8 cellular contexts compared by ENCODE assay signal in genomic region chr15:52730163-52730562, GRCh38. TPM values are rescaled to one million over a fixed set of nuclear protein-coding genes. Genes with fewer than 3 reads are reported as not detected.
DNase-seq lines count a peak whose midpoint lies in the region; ATAC-seq and TF ChIP-seq lines count a peak whose summit lies in the region.

No MANE protein-coding gene starts in this region.

- H3K36me3 Mint-ChIP-seq in activated CD4-positive, alpha-beta memory T cell treated with anti-CD3 and anti-CD28 coated beads, Interleukin-2, amount 10 ng/mL, durations not matched to agents 7 days and 5 days (ENCODE audit: low read depth) = no peaks in the 10 kb centered on the region

- POLR2A ChIA-PET in activated CD4-positive, alpha-beta memory T cell treated with anti-CD3 and anti-CD28 coated beads, Interleukin-2, amount 10 ng/mL, durations not matched to agents 7 days and 5 days (lab: Charles Lee) = interaction anchor here (1.2 to 1.3 kb wide), 2 partner anchors 51 to 202 kb away, joined by 4 to 5 read pairs; partner anchors contain the start of genes ATOSA and MYO5A

- CTCF ChIA-PET in activated CD4-positive, alpha-beta memory T cell treated with anti-CD3 and anti-CD28 coated beads, Interleukin-2, amount 10 ng/mL, durations not matched to agents 7 days and 5 days (lab: Charles Lee) = interaction anchor here (1.1 to 7.8 kb wide), 4 partner anchors 397 to 474 kb away, joined by 3 to 145 read pairs (median 11); no protein-coding TSS in a partner anchor

- H3K27ac Mint-ChIP-seq in activated CD4-positive, alpha-beta memory T cell treated with anti-CD3 and anti-CD28 coated beads, Interleukin-2, amount 10 ng/mL, durations not matched to agents 7 days and 5 days = peak overlapping the region; percentile 50

- ATAC-seq in HG03439 (IDR thresholded peaks at IDR 0.05; ENCODE audit: unreplicated experiment) = peak; percentile 66

- no peaks in the 10 kb centered on the region for H3K9me3 Mint-ChIP-seq in activated CD4-positive, alpha-beta memory T cell treated with anti-CD3 and anti-CD28 coated beads, Interleukin-2, amount 10 ng/mL, durations not matched to agents 7 days and 5 days

- H3K4me3 Mint-ChIP-seq in activated CD4-positive, alpha-beta memory T cell treated with anti-CD3 and anti-CD28 coated beads, Interleukin-2, amount 10 ng/mL, durations not matched to agents 7 days and 5 days = no peak overlapping the region

- no peaks in the 10 kb centered on the region for H3K27me3 Mint-ChIP-seq in activated CD4-positive, alpha-beta memory T cell treated with anti-CD3 and anti-CD28 coated beads, Interleukin-2, amount 10 ng/mL, durations not matched to agents 7 days and 5 days

- DNase-seq in activated T-cell treated with anti-CD3 and anti-CD28 coated beads for 24 hours (ENCODE audit: low read depth) (peak; percentile 32), mucosa of gallbladder (ENCODE audit: low spot score) (peak; percentile 16), GM10266 (ENCODE audit: extremely low spot score) (no peak), NCI-H187 (lab: John Stamatoyannopoulos, UW) (no peak), hepatic stellate cell (ENCODE audit: low spot score) (no peak)
- no peak for DNase-seq in activated T-cell treated with anti-CD3 and anti-CD28 coated beads, Interleukin-2, amount 50 U/mL, for 1 hour
- peak; percentile 60 for DNase-seq in activated CD4-positive, alpha-beta memory T cell treated with anti-CD3 and anti-CD28 coated beads, Interleukin-2, amount 10 ng/mL, durations not matched to agents 7 days and 5 days

- no peak for TF ChIP-seq CTCF in GM10266 (IDR thresholded peaks at IDR 0.05; ENCODE audit: control insufficient read depth, insufficient read depth, low read depth, missing control alignments)

- peaks cover 51% of the 10 kb centered on the region for H3K4me1 Mint-ChIP-seq in activated CD4-positive, alpha-beta memory T cell treated with anti-CD3 and anti-CD28 coated beads, Interleukin-2, amount 10 ng/mL, durations not matched to agents 7 days and 5 days

RNA-seq across cellular contexts. Expression of gene ATOSA, which starts 51.0 kb away (rescaled TPM):
- 10 to 100 TPM; 44.9 to 46.6 TPM for total RNA-seq in activated CD4-positive, alpha-beta memory T cell treated with anti-CD3 and anti-CD28 coated beads, Interleukin-2, amount 10 ng/mL, durations not matched to agents 7 days and 5 days
- 40.4 TPM for total RNA-seq in mucosa of gallbladder

RNA-seq across cellular contexts. Expression of gene ONECUT1, which starts 60.0 kb away (rescaled TPM):
- total RNA-seq in activated CD4-positive, alpha-beta memory T cell treated with anti-CD3 and anti-CD28 coated beads, Interleukin-2, amount 10 ng/mL, durations not matched to agents 7 days and 5 days = not detected
- 184 TPM for total RNA-seq in mucosa of gallbladder

Comparison
In these comparisons a context has a peak if more than half of its experiments do, and no peak if none do; other contexts are left out.
1. DNase-seq: peak in activated T-cell treated with anti-CD3 and anti-CD28 coated beads for 24 hours (single experiment), activated CD4-positive, alpha-beta memory T cell treated with anti-CD3 and anti-CD28 coated beads, Interleukin-2, amount 10 ng/mL, durations not matched to agents 7 days and 5 days (single experiment) and mucosa of gallbladder (single experiment); none in activated T-cell treated with anti-CD3 and anti-CD28 coated beads, Interleukin-2, amount 50 U/mL, for 1 hour (single experiment), GM10266 (single experiment), NCI-H187 (0 of 2) and hepatic stellate cell (single experiment).
2. RNA of gene ONECUT1, which starts 60.0 kb away (total RNA-seq): 184 TPM in mucosa of gallbladder (single experiment); not detected in activated CD4-positive, alpha-beta memory T cell treated with anti-CD3 and anti-CD28 coated beads, Interleukin-2, amount 10 ng/mL, durations not matched to agents 7 days and 5 days; every median in the first group is over 100 times any median in the second.